18 cellular contexts compared by ENCODE assay signal in genomic region chr14:49881296-49882006, GRCh38.
"Had no signal": no experiment of that assay in that cellular context is flagged by ENCODE, and none has a peak within 500 bp of the region (broad histone marks: within the 10 kb centered on the region; RNA-seq: fewer than 3 reads in every experiment).

No MANE protein-coding gene starts in this region.

- FAIRE-seq: astrocyte, bronchial epithelial cell, kidney had no signal

- H3K27me3 ChIP-seq: esophagus muscularis mucosa, left lung had no signal

- H3K36me3 ChIP-seq: esophagus muscularis mucosa, left lung had no signal

- H3K4me3 ChIP-seq: esophagus muscularis mucosa, left lung, mucosa of descending colon had no signal

- ATAC-seq: left lung; naive thymus-derived CD4-positive, alpha-beta T cell; stimulated activated naive CD8-positive, alpha-beta T cell treated with anti-CD3 and anti-CD28 coated beads, Interleukin-15, Interleukin-2, amounts not matched to agents 100 U/mL and 50 U/mL, for 24 hours had no signal

- H3K9me3 Mint-ChIP-seq: naive thymus-derived CD4-positive, alpha-beta T cell had no signal

- H3K27ac ChIP-seq: esophagus muscularis mucosa, left lung had no signal

- H3K27me3 Mint-ChIP-seq: naive thymus-derived CD4-positive, alpha-beta T cell had no signal

- H3K9me3 ChIP-seq: esophagus muscularis mucosa, left lung, mucosa of descending colon had no signal

- DNase-seq: activated CD4-positive, alpha-beta T cell treated with anti-CD3 and anti-CD28 coated beads, Interleukin-2, amount 50 U/mL, for 48 hours; activated naive CD4-positive, alpha-beta T cell; foreskin fibroblast; hippocampal formation; kidney; left lung; mammary epithelial cell; naive thymus-derived CD4-positive, alpha-beta T cell; posterior cingulate gyrus; retina; stimulated activated CD4-positive, alpha-beta T cell treated with anti-CD3 and anti-CD28 coated beads, Interleukin-15, amount 100 ng/mL, for 24 hours; stimulated activated CD4-positive, alpha-beta T cell treated with anti-CD3 and anti-CD28 coated beads, Interleukin-4, amount 100 ng/mL, for 24 hours; stimulated activated naive CD8-positive, alpha-beta T cell treated with anti-CD3 and anti-CD28 coated beads, Interleukin-15, Interleukin-2, amounts not matched to agents 100 U/mL and 50 U/mL, for 24 hours; trophoblast cell had no signal
